Comparison of ENCODE assay signal across 10 cellular contexts in genomic region chr14:55448146-55448614, GRCh38. TPM values are rescaled to one million over a fixed set of nuclear protein-coding genes. Genes with fewer than 3 reads are reported as not detected.
A peak's percentile ranks its signal among the peaks of the same experiment; 100 is the strongest.
DNase-seq lines count a peak whose midpoint lies in the region; ATAC-seq, FAIRE-seq and TF ChIP-seq lines count a peak whose summit lies in the region.
"Had no signal": no experiment of that assay in that cellular context is flagged by ENCODE, and none has a peak within 500 bp of the region (broad histone marks: within the 10 kb centered on the region; RNA-seq: fewer than 3 reads in every experiment).

No MANE protein-coding gene starts in this region.

- no peak overlapping the region for H2BK5ac ChIP-seq in mesendoderm (ENCODE audit: low read length)

- no peaks in the 10 kb centered on the region for H3K9me3 ChIP-seq in BLaER1 treated with 17β-estradiol and CSF1 and Interleukin-3, amounts not matched to agents 10 nM and 100 nM (replicated peaks in 1 of 11)
- H3K9me3 ChIP-seq in ascending aorta, result no peaks in the 10 kb centered on the region
- H3K9me3 ChIP-seq in HepG2 (ENCODE audit: low read length), result no peaks in the 10 kb centered on the region

- no peak for FAIRE-seq in HepG2 (lab: Jason Lieb, UNC)
- FAIRE-seq: frontal cortex had no signal

- in situ Hi-C loops in HepG2 (cut with HindIII; ENCODE audit: extremely low pct_ligation_motif_present, low pct_unique_long_range_greater_than_20kb), result loop anchor here (25.0 kb wide), 1 partner anchor 214 kb away; no protein-coding TSS in a partner anchor

- H4K8ac ChIP-seq in mesendoderm (ENCODE audit: low read depth, low read length), result no peak overlapping the region

- ATAC-seq in HepG2, result no peak

- peak overlapping the region in 8 of 11 experiments; percentile 37 to 65 (median 56); a peak in 14 of 22 replicates for H3K4me2 ChIP-seq in BLaER1 treated with 17β-estradiol and CSF1 and Interleukin-3, amounts not matched to agents 10 nM and 100 nM
- H3K4me2 ChIP-seq in mesendoderm (ENCODE audit: low read length) (no peak overlapping the region), HepG2 (ENCODE audit: low read depth, low read length) (no peak overlapping the region)

- H3K56ac ChIP-seq in mesendoderm (ENCODE audit: low read length), result no peak overlapping the region

- H2AFZ ChIP-seq in HepG2 (ENCODE audit: low read length), result no peak overlapping the region

- H3K79me2 ChIP-seq in mesendoderm (ENCODE audit: control insufficient read depth, insufficient read depth, low read length) (no peaks in the 10 kb centered on the region), HepG2 (ENCODE audit: insufficient read depth, low read length) (no peaks in the 10 kb centered on the region)

- H3K4ac ChIP-seq in mesendoderm (ENCODE audit: low read depth, low read length), result no peak overlapping the region

- H3K27me3 ChIP-seq in BLaER1 treated with 17β-estradiol and CSF1 and Interleukin-3, amounts not matched to agents 10 nM and 100 nM, result no peaks in the 10 kb centered on the region
- no peaks in the 10 kb centered on the region for H3K27me3 ChIP-seq in ascending aorta
- H3K27me3 ChIP-seq in mesendoderm (ENCODE audit: insufficient read depth, low read length, poor library complexity), result no peaks in the 10 kb centered on the region
- H3K27me3 ChIP-seq in HepG2 (ENCODE audit: control insufficient read depth in 1 of 2, insufficient read depth in 2 of 2, low read length in 2 of 2), result peaks cover 0 to 4% of the 10 kb centered on the region in 2 experiments; a peak in 1 of 5 replicates

- intact Hi-C loops in ascending aorta (cut with DNase I), result loop anchor here (5.0 kb wide), 2 partner anchors 334 to 1024 kb away; no protein-coding TSS in a partner anchor
- intact Hi-C loops in HepG2 (cut with micrococcal nuclease; ENCODE audit: unreplicated experiment), result no loop called here

- H3K36me3 ChIP-seq in BLaER1 treated with 17β-estradiol and CSF1 and Interleukin-3, amounts not matched to agents 10 nM and 100 nM, result no peaks in the 10 kb centered on the region
- H3K36me3 ChIP-seq in ascending aorta, result no peaks in the 10 kb centered on the region
- no peaks in the 10 kb centered on the region for H3K36me3 ChIP-seq in mesendoderm (ENCODE audit: control insufficient read depth, insufficient read depth, low read length)
- H3K36me3 ChIP-seq in HepG2 (replicated peaks in 1 of 2; ENCODE audit: control insufficient read depth in 1 of 2, insufficient read depth in 2 of 2, low read length in 2 of 2), result no peaks in the 10 kb centered on the region

- H3K4me1 ChIP-seq in BLaER1 treated with 17β-estradiol and CSF1 and Interleukin-3, amounts not matched to agents 10 nM and 100 nM, result peaks cover 23 to 48% (median 34%) of the 10 kb centered on the region in 10 experiments
- H3K4me1 ChIP-seq in ascending aorta (no peaks in the 10 kb centered on the region), mesendoderm (ENCODE audit: control insufficient read depth, low read depth, low read length) (no peaks in the 10 kb centered on the region), HepG2 (ENCODE audit: insufficient read depth, low read length) (0 out of 2 replicates have a peak, but pooled peaks cover 5% of the 10 kb centered on the region)

- no peak overlapping the region for H2BK120ac ChIP-seq in mesendoderm (ENCODE audit: low read depth, low read length)

- WGBS in mesendoderm (ENCODE audit: extremely low coverage, insufficient coverage, low lambda C conversion rate), result no CpG with 5 or more reads among the region's 3 CpGs
- 20% methylated on average over 3 of the region's 3 CpGs for WGBS in HepG2 (ENCODE audit: low lambda C conversion rate)

- H3K27ac ChIP-seq in BLaER1 treated with 17β-estradiol and CSF1 and Interleukin-3, amounts not matched to agents 10 nM and 100 nM, result no peak overlapping the region
- no peak overlapping the region for H3K27ac ChIP-seq in ascending aorta
- no peak overlapping the region for H3K27ac ChIP-seq in mesendoderm (ENCODE audit: low read depth, low read length)
- H3K27ac ChIP-seq in HepG2 (ENCODE audit: extremely low read length, insufficient read depth, low read length), result no peak overlapping the region

- H3K23ac ChIP-seq in mesendoderm (ENCODE audit: low read length), result no peak overlapping the region

- no peak overlapping the region for H3K4me3 ChIP-seq in BLaER1 treated with 17β-estradiol and CSF1 and Interleukin-3, amounts not matched to agents 10 nM and 100 nM
- H3K4me3 ChIP-seq in ascending aorta, result no peak overlapping the region
- H3K4me3 ChIP-seq in mesendoderm (ENCODE audit: low read length), result no peak overlapping the region
- H3K4me3 ChIP-seq in HepG2 (replicated peaks in 1 of 3; ENCODE audit: insufficient read depth in 1 of 3, low read depth in 2 of 3, low read length in 3 of 3), result no peak overlapping the region

- H3K79me1 ChIP-seq in mesendoderm (ENCODE audit: low read length), result no peaks in the 10 kb centered on the region

- H3K9ac ChIP-seq in BLaER1 treated with 17β-estradiol and CSF1 and Interleukin-3, amounts not matched to agents 10 nM and 100 nM, result 0 out of 22 replicates have a peak overlapping the region, but pooled peaks of 1 of the 11 experiments have one; percentile 14
- H3K9ac ChIP-seq in mesendoderm (ENCODE audit: low read length), result no peak overlapping the region
- no peak overlapping the region for H3K9ac ChIP-seq in HepG2 (ENCODE audit: insufficient read depth, low read depth, low read length)

- TF ChIP-seq CTCF in ascending aorta (IDR thresholded peaks at IDR 0.05) (no peak), HepG2 (CRISPR knock-in tag; IDR thresholded peaks at IDR 0.05) (no peak)

- no TSS peak for BruUV-seq in HepG2 (replicated peaks; lab: Mats Ljungman, UMichigan)

- no peaks in the 10 kb centered on the region for H4K20me1 ChIP-seq in BLaER1 treated with 17β-estradiol and CSF1 and Interleukin-3, amounts not matched to agents 10 nM and 100 nM
- H4K20me1 ChIP-seq in HepG2 (ENCODE audit: insufficient read depth, low read length), result no peaks in the 10 kb centered on the region

- no peak overlapping the region for H2BK15ac ChIP-seq in mesendoderm (replicated peaks; ENCODE audit: low read depth)

- DNase-seq in HS-27A (ENCODE audit: low read depth) (peak; percentile 97), ascending aorta (ENCODE audit: low spot score in 2 of 2) (peak; percentile 24 to 72), mesendoderm (peak; percentile 39), HUDEP-2 (lab: John Stamatoyannopoulos, UW; ENCODE audit: unreplicated experiment in 76 of 76) (no peak), HepG2 (ENCODE audit: low spot score) (no peak)
- DNase-seq in stimulated activated naive CD4-positive, alpha-beta T cell treated with Interleukin-2 at 50 U/mL for 16 hours (lab: John Stamatoyannopoulos, UW), result no peak
- no peak for DNase-seq in central memory CD4-positive, alpha-beta T cell

- TF ChIP-seq POLR2A in HepG2 (IDR thresholded peaks at IDR 0.05; ENCODE audit: insufficient read depth in 1 of 2, low read depth in 2 of 2, low read length in 2 of 2), result no peak

- H4K5ac ChIP-seq in mesendoderm (ENCODE audit: low read length), result no peak overlapping the region

- TF ChIP-seq EP300 in HepG2 (IDR thresholded peaks at IDR 0.05; ENCODE audit: low read depth in 2 of 2, low read length in 2 of 2) (no peak), HepG2 (CRISPR knock-in tag; IDR thresholded peaks at IDR 0.05; ENCODE audit: borderline replicate concordance) (no peak)

- CTCF ChIA-PET in HepG2 (lab: Yijun Ruan, JAX; ENCODE audit: low intra/inter-chr PET ratio, low total read pairs), result no interaction called here

- no peak overlapping the region for H3K18ac ChIP-seq in mesendoderm (ENCODE audit: low read length)

- no peak for TF ChIP-seq RAD21 in HepG2 (CRISPR knock-in tag; IDR thresholded peaks at IDR 0.05)

- no peak overlapping the region for H2AK5ac ChIP-seq in mesendoderm (ENCODE audit: low read length)

- POLR2A ChIA-PET in HepG2 (lab: Yijun Ruan, JAX), result no interaction called here

RNA-seq across cellular contexts. Expression of gene TBPL2, which starts 7.8 kb away (rescaled TPM):
- not detected for total RNA-seq in ascending aorta
- 0.03 TPM for polyA plus RNA-seq in mesendoderm (2013, experiment 1 of 2)
- polyA plus RNA-seq in mesendoderm (2013, experiment 2 of 2), result 0.06 TPM
- total RNA-seq in HepG2 (2016; rRNA removed; fragmentation: Illumina TruSeq; extraction: Trizol), result not detected in 2 replicates
- total RNA-seq in HepG2 (2016; cell fraction: cytosol; rRNA removed; fragmentation: Illumina TruSeq; extraction: Trizol; ENCODE audit: low read depth), result not detected in 2 replicates
- total RNA-seq in HepG2 (2016; cell fraction: insoluble cytoplasmic fraction; rRNA removed; fragmentation: Illumina TruSeq; extraction: Trizol), result not detected in 2 replicates
- total RNA-seq in HepG2 (2016; cell fraction: membrane; rRNA removed; fragmentation: Illumina TruSeq; extraction: Trizol), result not detected in 2 replicates
- total RNA-seq in HepG2 (2016; cell fraction: nucleus; rRNA removed; fragmentation: Illumina TruSeq; extraction: Trizol), result not detected in 2 replicates
- not detected in 2 replicates for polyA plus RNA-seq in HepG2 (2011; rRNA removed)
- not detected in 2 replicates for polyA plus RNA-seq in HepG2 (2011; cell fraction: cytosol; rRNA removed)
- polyA plus RNA-seq in HepG2 (2011; cell fraction: nucleus; rRNA removed), result not detected in 2 replicates
- polyA plus RNA-seq in HepG2 (2012), result 0.12 TPM in 1 of 2 replicates, not detected in the other
- polyA plus RNA-seq in HepG2 (2016; cell fraction: cytosol; fragmentation: Illumina TruSeq; extraction: Trizol; ENCODE audit: low read depth), result not detected in 2 replicates
- not detected in 2 replicates for polyA plus RNA-seq in HepG2 (2016; cell fraction: insoluble cytoplasmic fraction; fragmentation: Illumina TruSeq; extraction: Trizol; ENCODE audit: low read depth)
- polyA plus RNA-seq in HepG2 (2016; cell fraction: membrane; fragmentation: Illumina TruSeq; extraction: Trizol; ENCODE audit: low read depth), result not detected in 2 replicates
- not detected in 2 replicates for polyA plus RNA-seq in HepG2 (2016; cell fraction: nucleus; fragmentation: Illumina TruSeq; extraction: Trizol; ENCODE audit: insufficient read depth, low read depth)
- 0.08 TPM in 1 of 2 replicates, not detected in the other for polyA minus RNA-seq in HepG2 (2011; rRNA and poly(A)+ RNA removed; ENCODE audit: low replicate concordance)
- polyA minus RNA-seq in HepG2 (2011; cell fraction: cytosol; rRNA and poly(A)+ RNA removed), result not detected in 2 replicates
- not detected in 2 replicates for polyA minus RNA-seq in HepG2 (2011; cell fraction: nucleus; rRNA and poly(A)+ RNA removed)
- total RNA-seq: frontal cortex had no signal
- polyA plus RNA-seq: IgD-negative memory B cell had no signal

RNA-seq across cellular contexts. Expression of gene ATG14, which starts 36.5 kb away (rescaled TPM):
- 8.4 TPM for total RNA-seq in ascending aorta
- polyA plus RNA-seq in mesendoderm (2013, experiment 1 of 2), result 6.5 TPM
- polyA plus RNA-seq in mesendoderm (2013, experiment 2 of 2), result 6.7 TPM
- total RNA-seq in HepG2 (2016; rRNA removed; fragmentation: Illumina TruSeq; extraction: Trizol), result 9.1 and 9.9 TPM in 2 replicates
- 1.7 and 1.9 TPM in 2 replicates for total RNA-seq in HepG2 (2016; cell fraction: cytosol; rRNA removed; fragmentation: Illumina TruSeq; extraction: Trizol; ENCODE audit: low read depth)
- 9.5 and 11.3 TPM in 2 replicates for total RNA-seq in HepG2 (2016; cell fraction: insoluble cytoplasmic fraction; rRNA removed; fragmentation: Illumina TruSeq; extraction: Trizol)
- total RNA-seq in HepG2 (2016; cell fraction: membrane; rRNA removed; fragmentation: Illumina TruSeq; extraction: Trizol), result 4.6 and 5.4 TPM in 2 replicates
- 10.3 and 13.4 TPM in 2 replicates for total RNA-seq in HepG2 (2016; cell fraction: nucleus; rRNA removed; fragmentation: Illumina TruSeq; extraction: Trizol)
- 6.2 and 7.2 TPM in 2 replicates for polyA plus RNA-seq in HepG2 (2011; rRNA removed)
- polyA plus RNA-seq in HepG2 (2011; cell fraction: cytosol; rRNA removed), result 2.5 and 3.1 TPM in 2 replicates
- 13.5 and 13.6 TPM in 2 replicates for polyA plus RNA-seq in HepG2 (2011; cell fraction: nucleus; rRNA removed)
- polyA plus RNA-seq in HepG2 (2012), result 4.9 and 6.8 TPM in 2 replicates
- 0.62 and 0.65 TPM in 2 replicates for polyA plus RNA-seq in HepG2 (2016; cell fraction: cytosol; fragmentation: Illumina TruSeq; extraction: Trizol; ENCODE audit: low read depth)
- 6.5 and 7.1 TPM in 2 replicates for polyA plus RNA-seq in HepG2 (2016; cell fraction: insoluble cytoplasmic fraction; fragmentation: Illumina TruSeq; extraction: Trizol; ENCODE audit: low read depth)
- 1.6 and 1.8 TPM in 2 replicates for polyA plus RNA-seq in HepG2 (2016; cell fraction: membrane; fragmentation: Illumina TruSeq; extraction: Trizol; ENCODE audit: low read depth)
- polyA plus RNA-seq in HepG2 (2016; cell fraction: nucleus; fragmentation: Illumina TruSeq; extraction: Trizol; ENCODE audit: insufficient read depth, low read depth), result 22.2 and 22.7 TPM in 2 replicates
- 7.4 and 8.6 TPM in 2 replicates for polyA minus RNA-seq in HepG2 (2011; rRNA and poly(A)+ RNA removed; ENCODE audit: low replicate concordance)
- polyA minus RNA-seq in HepG2 (2011; cell fraction: cytosol; rRNA and poly(A)+ RNA removed), result 5.1 and 6.0 TPM in 2 replicates
- polyA minus RNA-seq in HepG2 (2011; cell fraction: nucleus; rRNA and poly(A)+ RNA removed), result 12.6 and 12.9 TPM in 2 replicates

Comparison
In these comparisons a context has a peak if more than half of its experiments do, and no peak if none do; other contexts are left out.
1. H3K4me2 ChIP-seq: peak in BLaER1 treated with 17β-estradiol and CSF1 and Interleukin-3, amounts not matched to agents 10 nM and 100 nM (8 of 11); none in mesendoderm (single experiment) and HepG2 (single experiment).
2. DNase-seq: peak in HS-27A (single experiment), ascending aorta (2 of 2) and mesendoderm (single experiment); none in HUDEP-2 (0 of 76), stimulated activated naive CD4-positive, alpha-beta T cell treated with Interleukin-2 at 50 U/mL for 16 hours (single experiment), HepG2 (single experiment) and central memory CD4-positive, alpha-beta T cell (single experiment).